18 cellular contexts compared by ENCODE assay signal in genomic region chr2:240455227-240455718, GRCh38. TPM values are rescaled to one million over a fixed set of nuclear protein-coding genes. Genes with fewer than 3 reads are reported as not detected.
DNase-seq lines count a peak whose midpoint lies in the region; ATAC-seq and TF ChIP-seq lines count a peak whose summit lies in the region.
"Had no signal": no experiment of that assay in that cellular context is flagged by ENCODE, and none has a peak within 500 bp of the region (broad histone marks: within the 10 kb centered on the region; RNA-seq: fewer than 3 reads in every experiment).

No MANE protein-coding gene starts in this region.

- no peak overlapping the region for H2AFZ ChIP-seq in mesenchymal stem cell (ENCODE audit: low read depth, low read length)

- peaks cover 21% of the 10 kb centered on the region for H3K79me1 ChIP-seq in mesenchymal stem cell (replicated peaks; ENCODE audit: low read length, poor library complexity, severe bottlenecking)

- WGBS in mesenchymal stem cell = 36% methylated on average over 7 of the region's 7 CpGs

- peak overlapping the region; percentile 50 for H2BK15ac ChIP-seq in mesenchymal stem cell (ENCODE audit: low read depth, poor library complexity, severe bottlenecking)

- no peak overlapping the region for H2BK120ac ChIP-seq in mesenchymal stem cell (ENCODE audit: low read depth, low read length)

- peaks cover 0 to 12% of the 10 kb centered on the region in 2 experiments for H3K36me3 ChIP-seq in mesenchymal stem cell (ENCODE audit: control insufficient read depth in 1 of 2, insufficient read depth in 2 of 2, low read depth in 1 of 2, low read length in 2 of 2)
- H3K36me3 ChIP-seq: neutrophil had no signal

- peak overlapping the region; percentile 62 for H3K4me2 ChIP-seq in mesenchymal stem cell (ENCODE audit: low read length, poor library complexity, severe bottlenecking)

- intact Hi-C loops in Right ventricle myocardium inferior (cut with DNase I) (no loop called here), Right ventricle myocardium superior (cut with DNase I) (no loop called here)

- DNase-seq in Right ventricle myocardium inferior (ENCODE audit: missing footprints) (peak; percentile 26), Right ventricle myocardium superior (no peak), mesenchymal stem cell (no peak), erythroblast (lab: John Stamatoyannopoulos, UW) (no peak), iPS-NIHi11 (ENCODE audit: low spot score) (no peak)
- DNase-seq: activated CD8-positive, alpha-beta memory T cell treated with anti-CD3 and anti-CD28 coated beads, Interleukin-2, amount 50 U/mL, for 4 hours; activated naive CD4-positive, alpha-beta T cell treated with anti-CD3 and anti-CD28 coated beads for 36 hours; body of pancreas; CD4-positive, alpha-beta T cell; effector CD4-positive, alpha-beta T cell; mammary epithelial cell; NCI-H526 treated with DMSO at 0.1 percent for 48 hours; T-helper 2 cell had no signal

- H3K18ac ChIP-seq in mesenchymal stem cell (ENCODE audit: low read depth in 1 of 2, low read length in 2 of 2) = no peak overlapping the region

- no peak overlapping the region for H3K9ac ChIP-seq in mesenchymal stem cell (ENCODE audit: low read length)

- H2AK5ac ChIP-seq in mesenchymal stem cell (ENCODE audit: low read length, severe bottlenecking) = no peak overlapping the region

- no peak overlapping the region for H2BK5ac ChIP-seq in mesenchymal stem cell (ENCODE audit: low read depth, low read length, poor library complexity, severe bottlenecking)

- H3K23ac ChIP-seq in mesenchymal stem cell (ENCODE audit: low read length in 2 of 2) = peak overlapping the region in 1 of 2 experiments; percentile 63

- H4K91ac ChIP-seq in mesenchymal stem cell (ENCODE audit: low read length) = no peak overlapping the region

- H3K4me3 ChIP-seq in mesenchymal stem cell (ENCODE audit: insufficient read depth in 1 of 2, low read depth in 1 of 2, low read length in 2 of 2) = no peak overlapping the region
- H3K4me3 ChIP-seq: body of pancreas had no signal

- no peak for TF ChIP-seq POLR2A in erythroblast (IDR thresholded peaks at IDR 0.05; ENCODE audit: low read length)

- peaks cover 52% of the 10 kb centered on the region for H3K4me1 ChIP-seq in mesenchymal stem cell (ENCODE audit: control insufficient read depth, insufficient read depth, low read depth, low read length)

- H4K8ac ChIP-seq in mesenchymal stem cell (ENCODE audit: low read length) = no peak overlapping the region

- no peak overlapping the region for H3K4ac ChIP-seq in mesenchymal stem cell (ENCODE audit: low read depth in 1 of 2, low read length in 2 of 2)

- no peak overlapping the region for H2BK12ac ChIP-seq in mesenchymal stem cell (ENCODE audit: low read length in 2 of 2)

- no peaks in the 10 kb centered on the region for H3K9me3 ChIP-seq in mesenchymal stem cell (ENCODE audit: control insufficient read depth, low read length)
- H3K9me3 ChIP-seq: body of pancreas, neutrophil had no signal

- no peak overlapping the region for H3K14ac ChIP-seq in mesenchymal stem cell (ENCODE audit: low read length in 2 of 2)

- ATAC-seq in Right ventricle myocardium inferior (no peak), Right ventricle myocardium superior (ENCODE audit: poor library complexity) (no peak), GM21576 (IDR thresholded peaks at IDR 0.05; ENCODE audit: unreplicated experiment) (no peak)
- ATAC-seq: HCT116 had no signal

- peak overlapping the region; percentile 89 for H3K27ac ChIP-seq in cingulate gyrus (ENCODE audit: low read depth, low read length)
- H3K27ac ChIP-seq in mesenchymal stem cell (ENCODE audit: low read length, poor library complexity, severe bottlenecking) = no peak overlapping the region
- H3K27ac ChIP-seq in temporal lobe (ENCODE audit: low read depth, low read length) = peak overlapping the region; percentile 89
- H3K27ac ChIP-seq: body of pancreas, neutrophil had no signal

- peaks cover 10 to 30% of the 10 kb centered on the region in 2 experiments for H3K27me3 ChIP-seq in mesenchymal stem cell (ENCODE audit: control insufficient read depth in 1 of 2, insufficient read depth in 1 of 2, low read length in 2 of 2)
- H3K27me3 ChIP-seq: body of pancreas had no signal

RNA-seq across cellular contexts. Expression of gene GPC1, which starts 19.8 kb away (rescaled TPM):
- total RNA-seq in Right ventricle myocardium inferior = 182 TPM
- 154 TPM for total RNA-seq in Right ventricle myocardium superior
- polyA plus RNA-seq in mesenchymal stem cell (2013, experiment 1 of 2) = 65.7 TPM
- 65.6 TPM for polyA plus RNA-seq in mesenchymal stem cell (2013, experiment 2 of 2)
- 37.4 TPM for total RNA-seq in temporal lobe
